ENCODE assay signal across 1 cellular context in genomic region chr4:2803624-2804448, GRCh38.
TF ChIP-seq lines count a peak whose summit lies in the region.

No MANE protein-coding gene starts in this region.

TF ChIP-seq in K562, 482 proteins besides CTCF, POLR2A, EP300 and RAD21 (continued from another document and continues in another):
- no peak for TF ChIP-seq ZBTB11 (CRISPR knock-in tag; IDR thresholded peaks at IDR 0.05)
- TF ChIP-seq CTBP1 (IDR thresholded peaks at IDR 0.05; ENCODE audit: borderline replicate concordance) = no peak
- TF ChIP-seq SMARCE1 (IDR thresholded peaks at IDR 0.05) = 0 out of 2 replicates have a peak, but pooled peaks have one; percentile 18
- TF ChIP-seq ZNF57 (CRISPR knock-in tag; IDR thresholded peaks at IDR 0.05) = no peak
- no peak for TF ChIP-seq CHD4 (IDR thresholded peaks at IDR 0.05; ENCODE audit: insufficient read depth, insufficient replicate concordance, low read depth, low read length, poor library complexity, severe bottlenecking)
- no peak for TF ChIP-seq BRCA1 (IDR thresholded peaks at IDR 0.05)
- TF ChIP-seq BRCA1 (CRISPR knock-in tag; IDR thresholded peaks at IDR 0.05) = no peak
- TF ChIP-seq MEF2A (IDR thresholded peaks at IDR 0.05; ENCODE audit: control insufficient read depth, low read depth, low read length) = no peak
- no peak for TF ChIP-seq SP2 (IDR thresholded peaks at IDR 0.05; ENCODE audit: extremely low read depth, low read depth, low read length, poor library complexity, severe bottlenecking)
- no peak for TF ChIP-seq TAF9B (IDR thresholded peaks at IDR 0.05; ENCODE audit: partially characterized antibody)
- TF ChIP-seq ZNF507 (tag; conservative IDR thresholded peaks at IDR 0.05) = no peak
- no peak for TF ChIP-seq HMG20B (CRISPR knock-in tag; IDR thresholded peaks at IDR 0.05)
- no peak for TF ChIP-seq GTF2E2 (tag; IDR thresholded peaks at IDR 0.05)
- TF ChIP-seq GABPB2 (CRISPR knock-in tag; conservative IDR thresholded peaks at IDR 0.05) = no peak
- TF ChIP-seq HNRNPK (IDR thresholded peaks at IDR 0.05; ENCODE audit: low read depth, low read length, poor library complexity, severe bottlenecking) = no peak
- no peak for TF ChIP-seq HSF4 (CRISPR knock-in tag; IDR thresholded peaks at IDR 0.05; ENCODE audit: borderline replicate concordance)
- TF ChIP-seq HDAC1 (IDR thresholded peaks at IDR 0.05) = peak in 1 of 2 experiments; percentile 47; a peak in 1 of 4 replicates
- TF ChIP-seq FOS (IDR thresholded peaks at IDR 0.05; ENCODE audit: extremely low read depth, insufficient read length) = peak; percentile 49
- TF ChIP-seq CC2D1A (IDR thresholded peaks at IDR 0.05) = no peak
- no peak for TF ChIP-seq ZNF239 (CRISPR knock-in tag; IDR thresholded peaks at IDR 0.05)
- no peak for TF ChIP-seq MED1 (CRISPR knock-in tag; IDR thresholded peaks at IDR 0.05; ENCODE audit: borderline replicate concordance)
- no peak for TF ChIP-seq NCOA6 (IDR thresholded peaks at IDR 0.05)
- TF ChIP-seq GTF2A2 (tag; IDR thresholded peaks at IDR 0.05) = no peak
- peak; percentile 78 for TF ChIP-seq TFAP4 (CRISPR knock-in tag; IDR thresholded peaks at IDR 0.05; ENCODE audit: borderline replicate concordance)
- TF ChIP-seq JUN (IDR thresholded peaks at IDR 0.05; ENCODE audit: borderline replicate concordance, low read depth, low read length) = peak; percentile 76; the same call in 1 of the 2 replicates
- TF ChIP-seq JUN (CRISPR knock-in tag; IDR thresholded peaks at IDR 0.05; ENCODE audit: borderline replicate concordance) = peak; percentile 56; the same call in 1 of the 2 replicates
- no peak for TF ChIP-seq ZNF431 (CRISPR knock-in tag; IDR thresholded peaks at IDR 0.05)
- no peak for TF ChIP-seq ZBED1 (IDR thresholded peaks at IDR 0.05)
- TF ChIP-seq ETS1 (conservative IDR thresholded peaks at IDR 0.05; ENCODE audit: control insufficient read depth, low read depth, low read length) = no peak
- no peak for TF ChIP-seq GATAD2B (IDR thresholded peaks at IDR 0.05; ENCODE audit: borderline replicate concordance)
- peak; percentile 36; the same call in 1 of the 2 replicates for TF ChIP-seq MITF (IDR thresholded peaks at IDR 0.05)
- TF ChIP-seq THRA (IDR thresholded peaks at IDR 0.05) = no peak
- TF ChIP-seq PRDM10 (IDR thresholded peaks at IDR 0.05; ENCODE audit: partially characterized antibody) = no peak
- no peak for TF ChIP-seq HDAC6 (IDR thresholded peaks at IDR 0.05; ENCODE audit: low read depth, low read length)
- TF ChIP-seq NFYB (IDR thresholded peaks at IDR 0.05; ENCODE audit: extremely low read depth, insufficient read length) = no peak
- peak; percentile 57; the same call in 1 of the 2 replicates for TF ChIP-seq TCF3 (CRISPR knock-in tag; IDR thresholded peaks at IDR 0.05)
- TF ChIP-seq MAFG (tag; conservative IDR thresholded peaks at IDR 0.05) = no peak
- TF ChIP-seq CBX3 (IDR thresholded peaks at IDR 0.05; ENCODE audit: borderline replicate concordance in 1 of 2, low read length in 2 of 2) = no peak
- no peak for TF ChIP-seq KLF13 (tag; IDR thresholded peaks at IDR 0.05; ENCODE audit: borderline replicate concordance, low read depth)
- no peak for TF ChIP-seq TSHZ1 (CRISPR knock-in tag; IDR thresholded peaks at IDR 0.05)
- no peak for TF ChIP-seq CHAMP1 (IDR thresholded peaks at IDR 0.05)
- TF ChIP-seq YBX1 (IDR thresholded peaks at IDR 0.05) = no peak
- TF ChIP-seq SMARCA4 (IDR thresholded peaks at IDR 0.05) = peak; percentile 61; the same call in 1 of the 2 replicates
- TF ChIP-seq ERF (CRISPR knock-in tag; IDR thresholded peaks at IDR 0.05) = no peak
- no peak for TF ChIP-seq NONO (IDR thresholded peaks at IDR 0.05; ENCODE audit: low read depth in 2 of 2, low read length in 1 of 2)
- TF ChIP-seq THAP7 (CRISPR knock-in tag; IDR thresholded peaks at IDR 0.05) = no peak
